1 cellular context compared by ENCODE assay signal in genomic region chr5:179678238-179679013, GRCh38.
A peak's percentile ranks its signal among the peaks of the same experiment; 100 is the strongest.
TF ChIP-seq lines count a peak whose summit lies in the region.

No MANE protein-coding gene starts in this region.

TF ChIP-seq in neural cell, 6 proteins besides CTCF, POLR2A, EP300 and RAD21 (continued from another document):
- TF ChIP-seq REST (IDR thresholded peaks at IDR 0.05; ENCODE audit: borderline replicate concordance) (peak; percentile 46), TAF1 (IDR thresholded peaks at IDR 0.05; ENCODE audit: low read depth) (peak; percentile 69)
